17 cellular contexts compared by ENCODE assay signal in genomic region chr4:112898357-112899141, GRCh38.
DNase-seq lines count a peak whose midpoint lies in the region; ATAC-seq and TF ChIP-seq lines count a peak whose summit lies in the region.
"Had no signal": no experiment of that assay in that cellular context is flagged by ENCODE, and none has a peak within 500 bp of the region (broad histone marks: within the 10 kb centered on the region; RNA-seq: fewer than 3 reads in every experiment).

No MANE protein-coding gene starts in this region.

- H3K4me3 ChIP-seq in GM23248, result peak overlapping the region; percentile 53
- H3K4me3 ChIP-seq in iPS-18a (ENCODE audit: low read length), result peak overlapping the region; percentile 16
- H3K4me3 ChIP-seq in transverse colon, result no peak overlapping the region
- no peak overlapping the region for H3K4me3 ChIP-seq in naive thymus-derived CD4-positive, alpha-beta T cell (ENCODE audit: low read length)
- no peak overlapping the region for H3K4me3 ChIP-seq in CD4-positive, alpha-beta memory T cell (ENCODE audit: low read length in 2 of 2)
- H3K4me3 ChIP-seq: gastrocnemius medialis, Peyer's patch had no signal

- H3K27me3 Mint-ChIP-seq in WTC11 (ENCODE audit: low read depth), result no peaks in the 10 kb centered on the region
- H3K27me3 Mint-ChIP-seq in naive thymus-derived CD4-positive, alpha-beta T cell, result peaks cover 0 to 49% (median 21%) of the 10 kb centered on the region in 5 donors
- peaks cover 6 to 7% of the 10 kb centered on the region in 2 donors for H3K27me3 Mint-ChIP-seq in CD4-positive, alpha-beta memory T cell

- H3K9ac ChIP-seq in GM23248 (no peak overlapping the region; the same call in 1 of the 2 replicates), iPS-18a (ENCODE audit: low read length) (no peak overlapping the region)

- peak overlapping the region; percentile 67 for H3K4me2 ChIP-seq in GM23248 (ENCODE audit: unreplicated experiment)

- 5 to 10% methylated on average over 4 of the region's 4 CpGs for WGBS in GM23248 (ENCODE audit: low coverage in 1 of 2, low lambda C conversion rate in 2 of 2, missing lambda C conversion rate in 2 of 2), 2 experiments
- WGBS in transverse colon (ENCODE audit: low coverage in 1 of 2), 2 donors, result 53 to 61% methylated on average over 4 of the region's 4 CpGs

- in situ Hi-C loops in GM23248 (cut with MboI) (no loop called here), transverse colon (cut with MboI; ENCODE audit: low pct_ligation_motif_present in 1 of 4, low pct_unique_long_range_greater_than_20kb in 1 of 4, low sequenced_read_pairs in 3 of 4) (no loop called here)

- peak overlapping the region; percentile 66 for H2AFZ ChIP-seq in GM23248

- peaks cover 7% of the 10 kb centered on the region for H3K9me3 Mint-ChIP-seq in WTC11
- H3K9me3 Mint-ChIP-seq in naive thymus-derived CD4-positive, alpha-beta T cell, result no peaks in the 10 kb centered on the region
- H3K9me3 Mint-ChIP-seq in CD4-positive, alpha-beta memory T cell, result no peaks in the 10 kb centered on the region
- H3K9me3 Mint-ChIP-seq: T-helper 2 cell treated with Interferon-gamma antibody and Interleukin-4, amounts not matched to agents 5 μg/mL and 100 μg/mL, for 36 hours had no signal

- no peak overlapping the region for H3K4me3 Mint-ChIP-seq in WTC11
- H3K4me3 Mint-ChIP-seq in naive thymus-derived CD4-positive, alpha-beta T cell, result no peak overlapping the region
- H3K4me3 Mint-ChIP-seq in CD4-positive, alpha-beta memory T cell, result no peak overlapping the region
- H3K4me3 Mint-ChIP-seq: CD4-positive, CD25-positive, alpha-beta regulatory T cell; T-helper 2 cell treated with Interferon-gamma antibody and Interleukin-4, amounts not matched to agents 5 μg/mL and 100 μg/mL, for 36 hours had no signal

- H3K4me1 ChIP-seq in GM23248 (ENCODE audit: insufficient read depth), result peaks cover 13% of the 10 kb centered on the region
- H3K4me1 ChIP-seq in iPS-18a (ENCODE audit: control insufficient read depth, low read depth, low read length), result peaks cover 50% of the 10 kb centered on the region
- H3K4me1 ChIP-seq in transverse colon, result peaks cover 0 to 17% (median 2%) of the 10 kb centered on the region in 4 donors
- H3K4me1 ChIP-seq in naive thymus-derived CD4-positive, alpha-beta T cell (ENCODE audit: control insufficient read depth in 2 of 2, insufficient read depth in 2 of 2, low read length in 2 of 2), result no peaks in the 10 kb centered on the region
- H3K4me1 ChIP-seq in CD4-positive, alpha-beta memory T cell (ENCODE audit: insufficient read depth, low read length), result no peaks in the 10 kb centered on the region
- H3K4me1 ChIP-seq: Peyer's patch had no signal

- H3K27me3 ChIP-seq in GM23248 (replicated peaks; ENCODE audit: insufficient read depth), result no peaks in the 10 kb centered on the region
- H3K27me3 ChIP-seq in iPS-18a (ENCODE audit: control insufficient read depth, insufficient read depth, low read length), result no peaks in the 10 kb centered on the region
- no peaks in the 10 kb centered on the region for H3K27me3 ChIP-seq in transverse colon
- H3K27me3 ChIP-seq in naive thymus-derived CD4-positive, alpha-beta T cell (ENCODE audit: control insufficient read depth in 2 of 2, insufficient read depth in 2 of 2, low read length in 2 of 2), result no peaks in the 10 kb centered on the region
- no peaks in the 10 kb centered on the region for H3K27me3 ChIP-seq in CD4-positive, alpha-beta memory T cell (ENCODE audit: insufficient read depth, low read length)
- H3K27me3 ChIP-seq: gastrocnemius medialis, Peyer's patch had no signal

- intact Hi-C loops in transverse colon (cut with DNase I; ENCODE audit: low total_unique reads), result no loop called here
- intact Hi-C loops in naive thymus-derived CD4-positive, alpha-beta T cell (cut with micrococcal nuclease), result loop anchor here in 1 of 2 donors (10.0 kb wide), 1 partner anchor 64 kb away; no protein-coding TSS in a partner anchor
- intact Hi-C loops in CD4-positive, alpha-beta memory T cell (cut with micrococcal nuclease), result no loop called here

- DNase-seq in GM23248 (peak; percentile 65), WTC11 (ENCODE audit: low spot score) (no peak), renal cortical epithelial cell (ENCODE audit: low read depth) (peak; percentile 65), NCI-H524 (lab: John Stamatoyannopoulos, UW) (no peak), transverse colon (no peak)
- DNase-seq in naive thymus-derived CD4-positive, alpha-beta T cell, result no peak
- no peak for DNase-seq in CD4-positive, alpha-beta memory T cell
- DNase-seq: activated CD4-positive, alpha-beta T cell treated with anti-CD3 and anti-CD28 coated beads for 48 hours; CD4-positive, CD25-positive, alpha-beta regulatory T cell; gastrocnemius medialis; HCEC 1CT; left cardiac atrium; NCI-H1105; Peyer's patch had no signal

- POLR2A ChIA-PET in WTC11 (lab: Charles Lee), result interaction anchor here (1.0 kb wide), 1 partner anchor 35 kb away, joined by 3 read pairs; no protein-coding TSS in a partner anchor
- POLR2A ChIA-PET in naive thymus-derived CD4-positive, alpha-beta T cell (lab: Charles Lee), result no interaction called here
- POLR2A ChIA-PET in CD4-positive, alpha-beta memory T cell (lab: Charles Lee; ENCODE audit: partially characterized antibody), result no interaction called here

- peak overlapping the region; percentile 29; the same call in 1 of the 2 replicates for H3K27ac ChIP-seq in GM23248
- H3K27ac ChIP-seq in iPS-18a (ENCODE audit: low read length), result peak overlapping the region; percentile 13
- H3K27ac ChIP-seq in transverse colon, result no peak overlapping the region
- H3K27ac ChIP-seq in naive thymus-derived CD4-positive, alpha-beta T cell (ENCODE audit: low read depth, low read length), result no peak overlapping the region
- no peak overlapping the region for H3K27ac ChIP-seq in CD4-positive, alpha-beta memory T cell (ENCODE audit: low read depth, low read length)
- H3K27ac ChIP-seq: gastrocnemius medialis, neutrophil, Peyer's patch had no signal

- TF ChIP-seq CTCF in WTC11 (IDR thresholded peaks at IDR 0.05) (no peak), transverse colon (IDR thresholded peaks at IDR 0.05) (no peak)

- H3K27ac Mint-ChIP-seq in WTC11, result peak overlapping the region; percentile 55
- no peak overlapping the region for H3K27ac Mint-ChIP-seq in naive thymus-derived CD4-positive, alpha-beta T cell
- no peak overlapping the region for H3K27ac Mint-ChIP-seq in CD4-positive, alpha-beta memory T cell
- H3K27ac Mint-ChIP-seq: T-helper 2 cell treated with Interferon-gamma antibody and Interleukin-4, amounts not matched to agents 5 μg/mL and 100 μg/mL, for 36 hours had no signal

- no peaks in the 10 kb centered on the region for H3K79me2 ChIP-seq in GM23248 (ENCODE audit: insufficient read depth)

- peaks cover 26% of the 10 kb centered on the region; the same call in 1 of the 2 replicates for H3F3A ChIP-seq in GM23248 (ENCODE audit: insufficient read depth)

- H3K36me3 ChIP-seq in GM23248 (ENCODE audit: low read depth) (no peaks in the 10 kb centered on the region), iPS-18a (ENCODE audit: control insufficient read depth, low read depth, low read length) (no peaks in the 10 kb centered on the region), transverse colon (no peaks in the 10 kb centered on the region)
- H3K36me3 ChIP-seq in naive thymus-derived CD4-positive, alpha-beta T cell (ENCODE audit: control insufficient read depth in 2 of 3, insufficient read depth in 3 of 3, low read length in 3 of 3), result no peaks in the 10 kb centered on the region
- no peaks in the 10 kb centered on the region for H3K36me3 ChIP-seq in CD4-positive, alpha-beta memory T cell (ENCODE audit: insufficient read depth, low read length)
- H3K36me3 ChIP-seq: gastrocnemius medialis, neutrophil, Peyer's patch had no signal

- TF ChIP-seq EP300 in transverse colon (IDR thresholded peaks at IDR 0.05; ENCODE audit: low read depth), result no peak

- H3K36me3 Mint-ChIP-seq in WTC11, result peaks cover 7% of the 10 kb centered on the region
- H3K36me3 Mint-ChIP-seq in naive thymus-derived CD4-positive, alpha-beta T cell, result no peaks in the 10 kb centered on the region
- H3K36me3 Mint-ChIP-seq in CD4-positive, alpha-beta memory T cell, result no peaks in the 10 kb centered on the region
- H3K36me3 Mint-ChIP-seq: CD4-positive, CD25-positive, alpha-beta regulatory T cell had no signal

- CTCF ChIA-PET in WTC11 (lab: Charles Lee), result interaction anchor here (1.2 to 3.5 kb wide), 4 partner anchors 16 to 133 kb away, joined by 4 to 18 read pairs (median 6); no protein-coding TSS in a partner anchor
- CTCF ChIA-PET in naive thymus-derived CD4-positive, alpha-beta T cell (lab: Charles Lee), result no interaction called here
- CTCF ChIA-PET in CD4-positive, alpha-beta memory T cell (lab: Charles Lee; ENCODE audit: partially characterized antibody), result no interaction called here

- ATAC-seq in WTC11, result peak; percentile 24
- ATAC-seq in naive thymus-derived CD4-positive, alpha-beta T cell, result no peak
- ATAC-seq: gastrocnemius medialis had no signal

- no peak for TF ChIP-seq POLR2A in transverse colon (IDR thresholded peaks at IDR 0.05)

- peaks cover 82% of the 10 kb centered on the region for H3K4me1 Mint-ChIP-seq in WTC11
- H3K4me1 Mint-ChIP-seq in naive thymus-derived CD4-positive, alpha-beta T cell, result no peaks in the 10 kb centered on the region
- H3K4me1 Mint-ChIP-seq in CD4-positive, alpha-beta memory T cell, result peaks cover 0 to 4% (median 0%) of the 10 kb centered on the region in 4 donors
- H3K4me1 Mint-ChIP-seq: CD4-positive, CD25-positive, alpha-beta regulatory T cell had no signal

- H4K20me1 ChIP-seq in GM23248 (ENCODE audit: insufficient read depth), result no peaks in the 10 kb centered on the region

- H3K9me3 ChIP-seq in GM23248 (ENCODE audit: low read depth), result no peaks in the 10 kb centered on the region
- no peaks in the 10 kb centered on the region for H3K9me3 ChIP-seq in iPS-18a (ENCODE audit: control insufficient read depth, low read depth, low read length)
- H3K9me3 ChIP-seq in transverse colon, result no peaks in the 10 kb centered on the region
- H3K9me3 ChIP-seq in naive thymus-derived CD4-positive, alpha-beta T cell (ENCODE audit: control insufficient read depth in 2 of 3, low read length in 3 of 3), result no peaks in the 10 kb centered on the region
- no peaks in the 10 kb centered on the region for H3K9me3 ChIP-seq in CD4-positive, alpha-beta memory T cell (ENCODE audit: control insufficient read depth in 1 of 2, low read length in 2 of 2)
- H3K9me3 ChIP-seq: gastrocnemius medialis, neutrophil, Peyer's patch had no signal

- no peaks in the 10 kb centered on the region for H3K9me2 ChIP-seq in GM23248 (ENCODE audit: insufficient read depth)

TF ChIP-seq in WTC11, 78 proteins besides CTCF, POLR2A, EP300 and RAD21 (continues in another document):
- TF ChIP-seq ZNF232 (CRISPR knock-in tag; IDR thresholded peaks at IDR 0.05) (no peak), ZNF423 (CRISPR knock-in tag; IDR thresholded peaks at IDR 0.05) (no peak), NR1H2 (CRISPR knock-in tag; IDR thresholded peaks at IDR 0.05) (no peak), KAT7 (CRISPR knock-in tag; IDR thresholded peaks at IDR 0.05; ENCODE audit: borderline replicate concordance) (no peak), TEAD4 (CRISPR knock-in tag; IDR thresholded peaks at IDR 0.05) (no peak), ZNF138 (CRISPR knock-in tag; conservative IDR thresholded peaks at IDR 0.05) (no peak)

Comparison
In these comparisons a context has a peak if more than half of its experiments do, and no peak if none do; other contexts are left out.
1. DNase-seq: peak in GM23248 (single experiment) and renal cortical epithelial cell (single experiment); none in WTC11 (single experiment), NCI-H524 (0 of 2), transverse colon (single experiment), naive thymus-derived CD4-positive, alpha-beta T cell (0 of 9) and CD4-positive, alpha-beta memory T cell (0 of 5).
2. H3K27ac ChIP-seq: peak in GM23248 (single experiment) and iPS-18a (single experiment); none in transverse colon (0 of 4), naive thymus-derived CD4-positive, alpha-beta T cell (single experiment) and CD4-positive, alpha-beta memory T cell (single experiment).
3. H3K4me3 ChIP-seq: peak in GM23248 (single experiment) and iPS-18a (single experiment); none in transverse colon (0 of 4), naive thymus-derived CD4-positive, alpha-beta T cell (single experiment) and CD4-positive, alpha-beta memory T cell (0 of 2).